ENCODE assay signal across 22 cellular contexts in the genomic region with DNA sequence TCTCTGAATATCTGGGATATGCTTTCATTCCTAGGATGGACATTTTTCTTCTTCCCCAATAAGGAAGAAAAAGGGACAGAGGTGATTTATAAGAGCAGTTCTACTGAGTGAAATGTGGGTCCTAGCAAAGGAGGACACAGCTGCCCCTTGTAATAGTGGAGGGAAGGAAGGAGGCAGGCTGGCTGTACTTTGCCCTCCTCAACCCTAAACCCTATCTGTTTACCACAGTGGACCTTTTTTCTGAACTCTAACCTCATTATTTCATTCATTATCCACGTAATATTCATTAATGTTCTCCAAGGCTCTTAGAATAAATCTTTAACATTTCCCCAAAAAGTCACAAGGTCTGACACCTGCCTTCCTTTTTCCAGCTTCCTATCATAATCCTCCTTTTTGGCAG. TPM values are rescaled to one million over a fixed set of nuclear protein-coding genes. Genes with fewer than 3 reads are reported as not detected.
"Had no signal": no experiment of that assay in that cellular context is flagged by ENCODE, and none has a peak within 500 bp of the region (broad histone marks: within the 10 kb centered on the region; RNA-seq: fewer than 3 reads in every experiment).

No MANE protein-coding gene starts in this region.

- H3K27me3 ChIP-seq: MG63 had no signal

- H3K36me3 ChIP-seq: MG63 had no signal

- DNase-seq: IMR-90, Karpas-422, KG1, MG63, NCI-H1092 treated with DMSO at 0.1 percent for 48 hours, NCI-H1436, NCI-H187, NCI-H2029, NCI-H2081 treated with DMSO at 0.1 percent for 48 hours, NCI-H2171, NCI-H226, NCI-H446, NCI-H510A, NCI-H526, NCI-H748 treated with DMSO at 0.1 percent for 48 hours, PC-3, SHP77, SK-N-SH had no signal

- H3K27ac ChIP-seq: RWPE1 had no signal

- H3K4me3 ChIP-seq: MG63 had no signal

- ATAC-seq: Panc1 had no signal

- H3K4me2 ChIP-seq: SK-N-SH had no signal

- H3K9me2 ChIP-seq: SK-N-SH had no signal

- H3K9me3 ChIP-seq: MG63, SK-N-SH had no signal

RNA-seq across cellular contexts. Expression of a gene that starts 37.8 kb away (rescaled TPM):
- total RNA-seq: HT-29, OCI-LY7 had no signal
